In genomic region chr19:48784527-48784926, GRCh38 we compare ENCODE assay signal across 1 cellular context.
A peak's percentile ranks its signal among the peaks of the same experiment; 100 is the strongest.
TF ChIP-seq lines count a peak whose summit lies in the region.

No MANE protein-coding gene starts in this region.

TF ChIP-seq in K562, 482 proteins besides CTCF, POLR2A, EP300 and RAD21 (continues in another document):
- TF ChIP-seq RAD51 (IDR thresholded peaks at IDR 0.05; ENCODE audit: borderline replicate concordance, low read depth): no peak
- TF ChIP-seq TCF7 (IDR thresholded peaks at IDR 0.05; ENCODE audit: borderline replicate concordance): no peak
- TF ChIP-seq SRSF1 (IDR thresholded peaks at IDR 0.05; ENCODE audit: low read depth, low read length): no peak
- TF ChIP-seq COPS2 (conservative IDR thresholded peaks at IDR 0.05): no peak
- peak; percentile 50 for TF ChIP-seq ATF7 (IDR thresholded peaks at IDR 0.05)
- TF ChIP-seq RCOR1 (IDR thresholded peaks at IDR 0.05; ENCODE audit: borderline replicate concordance in 1 of 2, low read depth in 2 of 2, low read length in 2 of 2): peak in 1 of 2 experiments; percentile 59; a peak in 2 of 4 replicates
- peak; percentile 25; the same call in 1 of the 2 replicates for TF ChIP-seq SMAD4 (CRISPR knock-in tag; conservative IDR thresholded peaks at IDR 0.05)
- TF ChIP-seq TCF3 (CRISPR knock-in tag; IDR thresholded peaks at IDR 0.05): no peak
- no peak for TF ChIP-seq MAFG (tag; conservative IDR thresholded peaks at IDR 0.05)
- no peak for TF ChIP-seq XRCC5 (IDR thresholded peaks at IDR 0.05; ENCODE audit: low read depth, low read length)
- peak; percentile 38; the same call in 1 of the 2 replicates for TF ChIP-seq JUND (IDR thresholded peaks at IDR 0.05; ENCODE audit: borderline replicate concordance, low read depth, low read length)
- TF ChIP-seq JUND (tag; IDR thresholded peaks at IDR 0.05; ENCODE audit: borderline replicate concordance, low read depth, low read length): no peak
- TF ChIP-seq STAT5A (IDR thresholded peaks at IDR 0.05; ENCODE audit: borderline replicate concordance, low read length): no peak
- TF ChIP-seq CBFA2T2 (conservative IDR thresholded peaks at IDR 0.05): no peak
- no peak for TF ChIP-seq DIDO1 (tag; IDR thresholded peaks at IDR 0.05; ENCODE audit: low read depth)
- TF ChIP-seq KDM4B (IDR thresholded peaks at IDR 0.05; ENCODE audit: borderline replicate concordance in 2 of 2, low read depth in 1 of 2): no peak
- 0 out of 4 replicates have a peak, but pooled peaks of 1 of the 2 experiments have one; percentile 13 for TF ChIP-seq FOXA3 (CRISPR knock-in tag; conservative IDR thresholded peaks at IDR 0.05 in 1 of 2, IDR thresholded peaks at IDR 0.05 in 1 of 2)
- no peak for TF ChIP-seq ZNF324 (CRISPR knock-in tag; IDR thresholded peaks at IDR 0.05)
- TF ChIP-seq HDAC2 (IDR thresholded peaks at IDR 0.05): no peak
- TF ChIP-seq BRD9 (IDR thresholded peaks at IDR 0.05; ENCODE audit: low read depth, partially characterized antibody): peak; percentile 54
- TF ChIP-seq ZNF24 (IDR thresholded peaks at IDR 0.05): peak; percentile 26; the same call in 1 of the 2 replicates
- peak in 1 of 2 experiments; percentile 84; a peak in 2 of 4 replicates for TF ChIP-seq MAZ (CRISPR knock-in tag; conservative IDR thresholded peaks at IDR 0.05 in 1 of 2, IDR thresholded peaks at IDR 0.05 in 1 of 2)
- no peak for TF ChIP-seq ZNF184 (CRISPR knock-in tag; IDR thresholded peaks at IDR 0.05)
- TF ChIP-seq MEIS2 (IDR thresholded peaks at IDR 0.05; ENCODE audit: partially characterized antibody): no peak
- TF ChIP-seq SMAD2 (IDR thresholded peaks at IDR 0.05; ENCODE audit: low read depth, low read length): no peak
- TF ChIP-seq CHD4 (IDR thresholded peaks at IDR 0.05; ENCODE audit: insufficient read depth, insufficient replicate concordance, low read depth, low read length, poor library complexity, severe bottlenecking): no peak
- TF ChIP-seq EP400 (IDR thresholded peaks at IDR 0.05): peak; percentile 58
- no peak for TF ChIP-seq ETV6 (IDR thresholded peaks at IDR 0.05; ENCODE audit: borderline replicate concordance in 1 of 2, low read depth in 2 of 2, low read length in 1 of 2)
- no peak for TF ChIP-seq ETV6 (CRISPR knock-in tag; IDR thresholded peaks at IDR 0.05; ENCODE audit: borderline replicate concordance)
- no peak for TF ChIP-seq DMBX1 (CRISPR knock-in tag; IDR thresholded peaks at IDR 0.05; ENCODE audit: borderline replicate concordance)
- TF ChIP-seq NR2C1 (IDR thresholded peaks at IDR 0.05): peak; percentile 7; the same call in 1 of the 2 replicates
- TF ChIP-seq NR2C1 (tag; IDR thresholded peaks at IDR 0.05): no peak
- TF ChIP-seq SP1 (CRISPR knock-in tag; IDR thresholded peaks at IDR 0.05): no peak
- TF ChIP-seq ZNF592 (IDR thresholded peaks at IDR 0.05): peak; percentile 80
- TF ChIP-seq E2F8 (IDR thresholded peaks at IDR 0.05; ENCODE audit: low read depth, partially characterized antibody): no peak
- no peak for TF ChIP-seq RFX5 (IDR thresholded peaks at IDR 0.05; ENCODE audit: low read depth, low read length)
- no peak for TF ChIP-seq KDM5B (IDR thresholded peaks at IDR 0.05; ENCODE audit: insufficient replicate concordance, low read depth, low read length)
- peak; percentile 86 for TF ChIP-seq ZNF764 (CRISPR knock-in tag; IDR thresholded peaks at IDR 0.05; ENCODE audit: low read depth)
- no peak for TF ChIP-seq ZNF76 (CRISPR knock-in tag; IDR thresholded peaks at IDR 0.05; ENCODE audit: borderline replicate concordance)
- TF ChIP-seq L3MBTL2 (IDR thresholded peaks at IDR 0.05): 0 out of 2 replicates have a peak, but pooled peaks have one; percentile 46
- peak; percentile 95 for TF ChIP-seq ARID2 (IDR thresholded peaks at IDR 0.05)
- no peak for TF ChIP-seq KHSRP (IDR thresholded peaks at IDR 0.05)
- no peak for TF ChIP-seq MYNN (IDR thresholded peaks at IDR 0.05)
- TF ChIP-seq MYNN (CRISPR knock-in tag; IDR thresholded peaks at IDR 0.05): no peak
- TF ChIP-seq ZNF274 (IDR thresholded peaks at IDR 0.05; ENCODE audit: borderline replicate concordance, low read depth, low read length): no peak
- TF ChIP-seq ZEB2 (IDR thresholded peaks at IDR 0.05): 0 out of 2 replicates have a peak, but pooled peaks have one; percentile 27
- TF ChIP-seq NRF1 (conservative IDR thresholded peaks at IDR 0.05 in 1 of 2, IDR thresholded peaks at IDR 0.05 in 1 of 2): 0 out of 4 replicates have a peak, but pooled peaks of 1 of the 2 experiments have one; percentile 9
- TF ChIP-seq NBN (IDR thresholded peaks at IDR 0.05; ENCODE audit: low read depth): peak; percentile 78; the same call in 1 of the 2 replicates
- TF ChIP-seq TEAD4 (IDR thresholded peaks at IDR 0.05; ENCODE audit: low read length): peak; percentile 21; the same call in 1 of the 2 replicates
- no peak for TF ChIP-seq TEAD4 (CRISPR knock-in tag; IDR thresholded peaks at IDR 0.05; ENCODE audit: borderline replicate concordance)
- TF ChIP-seq SAP30 (IDR thresholded peaks at IDR 0.05; ENCODE audit: borderline replicate concordance, insufficient read depth, low read depth, low read length, poor library complexity, severe bottlenecking): no peak
- TF ChIP-seq ZNF140 (CRISPR knock-in tag; IDR thresholded peaks at IDR 0.05): no peak
- no peak for TF ChIP-seq ATF1 (CRISPR knock-in tag; IDR thresholded peaks at IDR 0.05)
- TF ChIP-seq ATF1 (tag; IDR thresholded peaks at IDR 0.05): peak; percentile 44
- TF ChIP-seq ARHGAP35 (IDR thresholded peaks at IDR 0.05; ENCODE audit: partially characterized antibody): no peak
- no peak; the same call in 1 of the 2 replicates for TF ChIP-seq STAG1 (CRISPR knock-in tag; IDR thresholded peaks at IDR 0.05; ENCODE audit: borderline replicate concordance)
- TF ChIP-seq MYC (IDR thresholded peaks at IDR 0.05; ENCODE audit: low read depth, low read length): peak; percentile 48; the same call in 1 of the 2 replicates
- TF ChIP-seq MYC (CRISPR knock-in tag; IDR thresholded peaks at IDR 0.05; ENCODE audit: borderline replicate concordance, low read depth): no peak
- 0 out of 2 replicates have a peak, but pooled peaks have one; percentile 19 for TF ChIP-seq MTA3 (IDR thresholded peaks at IDR 0.05; ENCODE audit: borderline replicate concordance)
- no peak for TF ChIP-seq KDM2B (CRISPR knock-in tag; IDR thresholded peaks at IDR 0.05)
- TF ChIP-seq ZBTB9 (CRISPR knock-in tag; IDR thresholded peaks at IDR 0.05): 0 out of 2 replicates have a peak, but pooled peaks have one; percentile 21
- TF ChIP-seq TCF7L2 (IDR thresholded peaks at IDR 0.05; ENCODE audit: low read depth, low read length): no peak
- peak in 1 of 2 experiments; percentile 34; a peak in 1 of 4 replicates for TF ChIP-seq TBL1XR1 (IDR thresholded peaks at IDR 0.05; ENCODE audit: low read length in 2 of 2)
- peak; percentile 40; the same call in 1 of the 2 replicates for TF ChIP-seq KLF16 (IDR thresholded peaks at IDR 0.05)
- no peak for TF ChIP-seq TFAP4 (CRISPR knock-in tag; IDR thresholded peaks at IDR 0.05; ENCODE audit: borderline replicate concordance)
- TF ChIP-seq BCLAF1 (IDR thresholded peaks at IDR 0.05; ENCODE audit: borderline replicate concordance in 1 of 2, control insufficient read depth in 1 of 2, low read depth in 2 of 2, low read length in 1 of 2): no peak
- no peak for TF ChIP-seq NFIC (IDR thresholded peaks at IDR 0.05)
- peak; percentile 65 for TF ChIP-seq VEZF1 (CRISPR knock-in tag; IDR thresholded peaks at IDR 0.05)
- TF ChIP-seq CTBP1 (IDR thresholded peaks at IDR 0.05; ENCODE audit: borderline replicate concordance): peak; percentile 64; the same call in 1 of the 2 replicates
